Comparison of ENCODE assay signal across 11 cellular contexts in the genomic region with DNA sequence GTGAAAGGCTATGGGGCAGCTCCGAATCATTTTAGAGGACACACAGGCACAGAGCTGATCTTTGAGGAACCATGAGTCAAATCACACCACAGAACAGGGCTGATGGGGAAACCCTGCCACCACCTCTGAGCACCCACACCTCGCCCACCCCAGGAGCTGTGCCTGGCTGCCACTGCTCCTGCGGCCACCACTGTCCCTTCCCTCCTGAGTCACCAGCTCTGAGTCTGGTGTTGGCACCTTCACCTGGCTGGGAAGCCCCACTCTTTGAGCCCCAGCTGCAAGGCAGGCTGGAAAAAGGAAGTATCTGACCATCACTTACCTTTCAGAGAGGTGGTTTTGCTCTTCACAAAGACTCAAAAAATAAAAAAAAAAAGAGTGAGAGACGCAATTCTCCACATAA.
DNase-seq lines count a peak whose midpoint lies in the region; ATAC-seq and TF ChIP-seq lines count a peak whose summit lies in the region.
"Had no signal": no experiment of that assay in that cellular context is flagged by ENCODE, and none has a peak within 500 bp of the region (broad histone marks: within the 10 kb centered on the region; RNA-seq: fewer than 3 reads in every experiment).

No MANE protein-coding gene starts in this region.

- H3K27ac Mint-ChIP-seq in activated CD8-positive, alpha-beta T cell treated with anti-CD3 and anti-CD28 coated beads for 36 hours, result peak overlapping the region; percentile 73

- intact Hi-C loops in activated CD8-positive, alpha-beta T cell treated with anti-CD3 and anti-CD28 coated beads for 36 hours (cut with micrococcal nuclease), result loop anchor here (10.0 kb wide), 1 partner anchor 183 kb away; no protein-coding TSS in a partner anchor

- no peaks in the 10 kb centered on the region for H3K9me3 Mint-ChIP-seq in activated CD8-positive, alpha-beta T cell treated with anti-CD3 and anti-CD28 coated beads for 36 hours

- H3K36me3 Mint-ChIP-seq in activated CD8-positive, alpha-beta T cell treated with anti-CD3 and anti-CD28 coated beads for 36 hours (ENCODE audit: low read depth), result no peaks in the 10 kb centered on the region

- H3K4me3 Mint-ChIP-seq in activated CD8-positive, alpha-beta T cell treated with anti-CD3 and anti-CD28 coated beads for 36 hours, result no peak overlapping the region

- no peaks in the 10 kb centered on the region for H3K9me3 ChIP-seq in effector memory CD4-positive, alpha-beta T cell (ENCODE audit: control insufficient read depth, low read length)
- H3K9me3 ChIP-seq: lower lobe of right lung had no signal

- ATAC-seq in GM18907 (IDR thresholded peaks at IDR 0.05; ENCODE audit: unreplicated experiment) (peak; percentile 71), HG02885 (IDR thresholded peaks at IDR 0.05; ENCODE audit: poor library complexity, unreplicated experiment) (peak; percentile 60)
- peak; percentile 81 for ATAC-seq in activated CD8-positive, alpha-beta T cell treated with anti-CD3 and anti-CD28 coated beads for 36 hours

- CTCF ChIA-PET in activated CD8-positive, alpha-beta T cell treated with anti-CD3 and anti-CD28 coated beads for 36 hours (lab: Charles Lee), result interaction anchor here (1.1 to 1.3 kb wide), 4 partner anchors 18 to 228 kb away, joined by 3 to 4 read pairs (median 3); no protein-coding TSS in a partner anchor

- DNase-seq in CD1c-positive myeloid dendritic cell (ENCODE audit: extremely low spot score) (peak; percentile 92), AML-193 (lab: John Stamatoyannopoulos, UW) (no peak), H7 (no peak), SKM-1 (lab: John Stamatoyannopoulos, UW; ENCODE audit: unreplicated experiment) (no peak)
- DNase-seq in activated CD8-positive, alpha-beta T cell treated with anti-CD3 and anti-CD28 coated beads for 36 hours, result peak; percentile 84
- DNase-seq in effector memory CD4-positive, alpha-beta T cell, result no peak
- DNase-seq: lower lobe of right lung had no signal

- peaks cover 3% of the 10 kb centered on the region for H3K27me3 Mint-ChIP-seq in activated CD8-positive, alpha-beta T cell treated with anti-CD3 and anti-CD28 coated beads for 36 hours

- H3K27ac ChIP-seq in effector memory CD4-positive, alpha-beta T cell (ENCODE audit: insufficient read depth, low read length, poor library complexity, severe bottlenecking), result no peak overlapping the region
- H3K27ac ChIP-seq: coronary artery, KMS-11, lower lobe of right lung had no signal

- H3K27me3 ChIP-seq in H7 (ENCODE audit: control insufficient read depth, insufficient read depth, low read length), result no peaks in the 10 kb centered on the region
- H3K27me3 ChIP-seq in effector memory CD4-positive, alpha-beta T cell (replicated peaks; ENCODE audit: control insufficient read depth, insufficient read depth, low read length, poor library complexity, severe bottlenecking), result no peaks in the 10 kb centered on the region

- no peaks in the 10 kb centered on the region for H3K36me3 ChIP-seq in H7 (replicated peaks; ENCODE audit: control insufficient read depth, insufficient read depth, low read length)
- no peaks in the 10 kb centered on the region for H3K36me3 ChIP-seq in effector memory CD4-positive, alpha-beta T cell (ENCODE audit: control insufficient read depth, insufficient read depth, low read length)
- H3K36me3 ChIP-seq: lower lobe of right lung had no signal

- no peak for TF ChIP-seq CTCF in activated CD8-positive, alpha-beta T cell treated with anti-CD3 and anti-CD28 coated beads for 36 hours (IDR thresholded peaks at IDR 0.05)

- H3K4me1 Mint-ChIP-seq in activated CD8-positive, alpha-beta T cell treated with anti-CD3 and anti-CD28 coated beads for 36 hours (ENCODE audit: low read depth), result peaks cover 49% of the 10 kb centered on the region

- POLR2A ChIA-PET in activated CD8-positive, alpha-beta T cell treated with anti-CD3 and anti-CD28 coated beads for 36 hours (lab: Charles Lee), result interaction anchor here (0.7 to 1.3 kb wide), 3 partner anchors 9 to 185 kb away, joined by 3 to 4 read pairs (median 4); no protein-coding TSS in a partner anchor

- H3K4me1 ChIP-seq in effector memory CD4-positive, alpha-beta T cell (ENCODE audit: control insufficient read depth, insufficient read depth, low read length, poor library complexity, severe bottlenecking), result no peaks in the 10 kb centered on the region

- no peak overlapping the region for H3K4me3 ChIP-seq in H7 (ENCODE audit: insufficient read depth, low read depth, low read length)
- H3K4me3 ChIP-seq in effector memory CD4-positive, alpha-beta T cell (ENCODE audit: insufficient read depth, low read depth, low read length, poor library complexity, severe bottlenecking), result no peak overlapping the region
- H3K4me3 ChIP-seq: coronary artery, lower lobe of right lung had no signal

Comparison
In these comparisons a context has a peak if more than half of its experiments do, and no peak if none do; other contexts are left out.
1. DNase-seq: peak in CD1c-positive myeloid dendritic cell (single experiment) and activated CD8-positive, alpha-beta T cell treated with anti-CD3 and anti-CD28 coated beads for 36 hours (single experiment); none in AML-193 (0 of 2), H7 (single experiment), SKM-1 (single experiment) and effector memory CD4-positive, alpha-beta T cell (0 of 3).
2. Peak in every context shown above with its lines, with median percentiles within 50 percentile points of each other: ATAC-seq.